29 cellular contexts compared by ENCODE assay signal in the genomic region with DNA sequence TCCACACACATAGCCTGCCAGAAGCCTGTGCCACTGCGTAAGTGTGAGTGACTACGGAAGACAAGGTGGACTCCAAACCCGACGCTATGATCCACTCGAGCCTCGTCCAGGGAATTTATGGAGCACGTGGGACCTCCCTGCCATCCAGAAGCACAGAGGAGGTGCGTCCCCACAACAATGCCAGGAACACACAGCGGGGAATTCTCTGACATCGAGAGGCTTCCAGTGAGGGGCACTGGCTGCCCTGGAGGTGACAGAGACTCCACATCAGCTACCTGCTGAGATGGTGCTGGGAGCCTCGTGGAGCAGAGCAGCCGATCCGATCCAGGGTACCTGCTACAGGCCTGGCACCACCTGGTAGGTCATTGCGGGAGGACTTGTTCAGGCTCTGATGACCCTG.
A peak's percentile ranks its signal among the peaks of the same experiment; 100 is the strongest.
DNase-seq lines count a peak whose midpoint lies in the region; ATAC-seq and TF ChIP-seq lines count a peak whose summit lies in the region.
"Had no signal": no experiment of that assay in that cellular context is flagged by ENCODE, and none has a peak within 500 bp of the region (broad histone marks: within the 10 kb centered on the region; RNA-seq: fewer than 3 reads in every experiment).

No MANE protein-coding gene starts in this region.

- no peak overlapping the region for H3K4ac ChIP-seq in neuronal stem cell (ENCODE audit: low read length)

- no peak overlapping the region for H2BK5ac ChIP-seq in neuronal stem cell (ENCODE audit: low read length)

- H3K27me3 Mint-ChIP-seq in chondrocyte (ENCODE audit: low read depth) (peaks cover 8% of the 10 kb centered on the region), type B pancreatic cell (peaks cover 21% of the 10 kb centered on the region)
- H3K27me3 Mint-ChIP-seq: B cell, IgD-negative memory B cell had no signal

- no peak overlapping the region for H4K91ac ChIP-seq in neuronal stem cell (ENCODE audit: low read depth, low read length, poor library complexity)

- no peak overlapping the region for H2BK15ac ChIP-seq in neuronal stem cell (ENCODE audit: low read length)

- H3K4me1 ChIP-seq in neuronal stem cell (ENCODE audit: control insufficient read depth in 2 of 2, insufficient read depth in 1 of 2, low read depth in 1 of 2, low read length in 2 of 2) (peaks cover 0 to 19% of the 10 kb centered on the region in 2 donors), MM.1S (ENCODE audit: low read length) (no peaks in the 10 kb centered on the region)

- H3K27me3 ChIP-seq in neuronal stem cell (ENCODE audit: control insufficient read depth in 3 of 3, insufficient read depth in 3 of 3, low read depth in 1 of 3, low read length in 3 of 3) (peaks cover 0 to 43% (median 3%) of the 10 kb centered on the region in 3 experiments), MM.1S (replicated peaks; ENCODE audit: insufficient read depth, low read length) (peaks cover 51% of the 10 kb centered on the region)

- H3K79me1 ChIP-seq in neuronal stem cell (ENCODE audit: low read depth, low read length) = no peaks in the 10 kb centered on the region

- peak overlapping the region; percentile 3 for H2AK5ac ChIP-seq in neuronal stem cell (ENCODE audit: low read depth, low read length)

- ATAC-seq in Right ventricle myocardium inferior (no peak), left cardiac atrium (no peak)
- ATAC-seq: CD8-positive, alpha-beta T cell; GM12878 had no signal

- H3K4me3 Mint-ChIP-seq in chondrocyte (ENCODE audit: unreplicated experiment) (no peak overlapping the region), type B pancreatic cell (no peak overlapping the region)
- H3K4me3 Mint-ChIP-seq: B cell; CD8-positive, alpha-beta T cell; IgD-negative memory B cell had no signal

- H2AFZ ChIP-seq in neuronal stem cell (ENCODE audit: low read length) (no peak overlapping the region), MM.1S (ENCODE audit: low read length) (no peak overlapping the region)
- H2AFZ ChIP-seq: PC-9 had no signal

- no CpG with 5 or more reads among the region's 14 CpGs for WGBS in neuronal stem cell (ENCODE audit: extremely low coverage in 2 of 2, insufficient read length in 2 of 2, insufficient replicate concordance in 1 of 2), 2 donors

- H4K8ac ChIP-seq in neuronal stem cell (ENCODE audit: low read depth, low read length) = no peak overlapping the region

- H3K36me3 ChIP-seq in neuronal stem cell (replicated peaks in 1 of 2; ENCODE audit: control insufficient read depth in 2 of 2, insufficient read depth in 2 of 2, low read length in 2 of 2) (no peaks in the 10 kb centered on the region), MM.1S (replicated peaks; ENCODE audit: insufficient read depth, low read length) (no peaks in the 10 kb centered on the region)

- H3K23ac ChIP-seq in neuronal stem cell (ENCODE audit: low read depth, low read length, poor library complexity) = no peak overlapping the region

- no peaks in the 10 kb centered on the region for H4K20me1 ChIP-seq in MM.1S (ENCODE audit: insufficient read depth, low read length)

- H3K18ac ChIP-seq in neuronal stem cell (ENCODE audit: low read length) = no peak overlapping the region

- H3K36me3 Mint-ChIP-seq in chondrocyte (ENCODE audit: low read depth) (no peaks in the 10 kb centered on the region), type B pancreatic cell (no peaks in the 10 kb centered on the region)
- H3K36me3 Mint-ChIP-seq: CD8-positive, alpha-beta T cell; IgD-negative memory B cell had no signal

- TF ChIP-seq CTCF in chondrocyte (IDR thresholded peaks at IDR 0.05) (no peak), type B pancreatic cell (conservative IDR thresholded peaks at IDR 0.05) (no peak), MM.1S (IDR thresholded peaks at IDR 0.05; ENCODE audit: low read length) (no peak)

- no peak overlapping the region for H3K9ac ChIP-seq in neuronal stem cell (ENCODE audit: low read depth, low read length, poor library complexity)
- H3K9ac ChIP-seq in MM.1S (ENCODE audit: low read length) = no peak overlapping the region

- H3K9me3 Mint-ChIP-seq in chondrocyte (ENCODE audit: low read depth) (no peaks in the 10 kb centered on the region), type B pancreatic cell (no peaks in the 10 kb centered on the region)
- H3K9me3 Mint-ChIP-seq: CD8-positive, alpha-beta T cell; IgD-negative memory B cell had no signal

- H2BK12ac ChIP-seq in neuronal stem cell (ENCODE audit: low read length) = no peak overlapping the region

- no peak overlapping the region for H2BK120ac ChIP-seq in neuronal stem cell (ENCODE audit: low read depth, low read length)

- H3K9me3 ChIP-seq in neuronal stem cell (replicated peaks in 1 of 2; ENCODE audit: control insufficient read depth in 2 of 2, insufficient read depth in 1 of 2, low read depth in 1 of 2, low read length in 2 of 2) (no peaks in the 10 kb centered on the region), MM.1S (replicated peaks; ENCODE audit: insufficient read depth, low read length) (no peaks in the 10 kb centered on the region)

- intact Hi-C loops in Right ventricle myocardium inferior (cut with DNase I) = no loop called here
- intact Hi-C loops in left cardiac atrium (cut with DNase I) = no loop called here

- H3K14ac ChIP-seq in neuronal stem cell (ENCODE audit: low read length) = no peak overlapping the region

- H3K27ac ChIP-seq in neuronal stem cell (replicated peaks; ENCODE audit: low read length) (no peak overlapping the region), MM.1S (ENCODE audit: low read length) (no peak overlapping the region)
- H3K27ac ChIP-seq: 22Rv1, PC-9 had no signal

- H3K4me3 ChIP-seq in neuronal stem cell (ENCODE audit: low read length in 2 of 2) (no peak overlapping the region), MM.1S (ENCODE audit: low read length) (no peak overlapping the region)
- H3K4me3 ChIP-seq: GM12878, PC-9 had no signal

- H3K4me1 Mint-ChIP-seq in chondrocyte (ENCODE audit: low read depth) (peaks cover 37% of the 10 kb centered on the region), type B pancreatic cell (ENCODE audit: unreplicated experiment) (peaks cover 79% of the 10 kb centered on the region)
- H3K4me1 Mint-ChIP-seq: B cell had no signal

- H3K27ac Mint-ChIP-seq in chondrocyte (ENCODE audit: unreplicated experiment) (no peak overlapping the region), type B pancreatic cell (peak overlapping the region; percentile 51)
- H3K27ac Mint-ChIP-seq: B cell; CD8-positive, alpha-beta T cell; IgD-negative memory B cell had no signal

- no peak overlapping the region for H3K4me2 ChIP-seq in neuronal stem cell (ENCODE audit: insufficient read depth, low read length, poor library complexity, severe bottlenecking)
- no peak overlapping the region for H3K4me2 ChIP-seq in MM.1S (ENCODE audit: low read depth, low read length)
- H3K4me2 ChIP-seq: PC-9 had no signal

- DNase-seq in Right ventricle myocardium inferior (ENCODE audit: missing footprints) (peak; percentile 40), left cardiac atrium (no peak), chondrocyte (ENCODE audit: low spot score) (peak; percentile 54), neuronal stem cell (ENCODE audit: low spot score) (no peak), type B pancreatic cell (ENCODE audit: extremely low spot score, unreplicated experiment) (no peak), glomerular visceral epithelial cell (ENCODE audit: extremely low spot score) (no peak), MM.1S (no peak), NCI-H1417 (lab: John Stamatoyannopoulos, UW) (no peak)
- DNase-seq: CD8-positive, alpha-beta T cell; DMS 273 treated with DMSO at 0.1 percent for 48 hours; DMS79; EL; GDM1; GOT3; HCEC 1CT; NCI-H1092; NCI-H1436; NCI-H187; NCI-H2171 treated with DMSO at 0.1 percent for 48 hours; NCI-H345; NCI-H524; NCI-H774; NK-92 treated with Interleukin-12 subunit alpha and Interleukin-12 subunit beta, amount 100 ng/mL, for 24 hours; SHP77 had no signal

- no peaks in the 10 kb centered on the region for H3K9me2 ChIP-seq in MM.1S (replicated peaks; ENCODE audit: insufficient read depth, low read length)

- no peaks in the 10 kb centered on the region for H3F3A ChIP-seq in MM.1S (ENCODE audit: insufficient read depth, low read length)

- no peaks in the 10 kb centered on the region for H3K79me2 ChIP-seq in MM.1S (ENCODE audit: low read length)

Comparison
In these comparisons a context has a peak if more than half of its experiments do, and no peak if none do; other contexts are left out.
1. DNase-seq: peak in Right ventricle myocardium inferior (single experiment) and chondrocyte (single experiment); none in left cardiac atrium (single experiment), neuronal stem cell (single experiment), type B pancreatic cell (single experiment), glomerular visceral epithelial cell (single experiment), MM.1S (single experiment) and NCI-H1417 (0 of 3).